In the genomic region with DNA sequence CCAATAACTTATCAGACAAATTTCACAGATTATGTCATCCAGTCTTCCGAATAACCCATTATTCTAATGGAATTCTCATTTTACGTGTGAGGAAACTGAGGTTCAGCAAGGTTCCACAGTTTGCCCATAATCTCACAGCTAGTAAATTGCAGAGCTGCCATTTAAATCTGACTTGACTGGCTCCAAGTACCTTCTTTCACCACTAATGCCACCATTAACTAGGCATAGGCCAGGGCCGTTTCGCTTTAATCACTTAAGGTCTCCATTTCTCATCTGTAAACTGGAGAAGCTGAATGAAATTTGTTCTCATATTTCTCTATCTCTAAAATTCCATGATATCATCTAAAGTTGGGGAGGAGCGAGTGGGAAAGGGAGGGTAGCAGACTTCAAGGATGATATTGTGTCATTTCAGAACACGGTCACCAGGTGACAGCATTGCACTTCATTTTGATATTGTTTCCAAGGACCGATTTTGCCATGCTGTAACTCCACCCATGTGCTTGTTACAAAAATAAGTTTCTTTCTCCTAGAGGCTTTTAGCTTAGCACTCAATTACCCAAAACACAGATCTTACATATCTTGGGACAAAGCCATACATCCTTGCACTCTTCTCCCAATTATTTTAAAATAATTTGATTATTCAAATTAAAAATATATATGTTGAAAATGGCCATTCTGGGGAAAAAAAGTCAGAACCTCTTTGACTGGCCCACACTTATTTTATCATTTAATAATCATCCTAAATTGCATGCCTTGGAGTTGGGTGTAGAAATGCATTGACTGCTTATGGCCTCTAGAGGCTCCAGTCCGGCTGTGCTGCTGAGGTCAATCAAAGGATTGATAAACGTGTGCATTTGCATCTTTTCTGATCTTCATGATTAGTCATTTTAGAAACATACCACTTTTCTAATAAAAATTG, we compare ENCODE assay signal across 8 cellular contexts.
DNase-seq lines count a peak whose midpoint lies in the region; ATAC-seq, FAIRE-seq and TF ChIP-seq lines count a peak whose summit lies in the region.

No MANE protein-coding gene starts in this region.

- no peak for TF ChIP-seq POLR2A in H54 (IDR thresholded peaks at IDR 0.05; ENCODE audit: low read depth, low read length)

- ATAC-seq in T-helper 17 cell = peak; percentile 45
- no peak for ATAC-seq in GM21381 (IDR thresholded peaks at IDR 0.05; ENCODE audit: unreplicated experiment)

- peaks cover 3% of the 10 kb centered on the region for H3K4me1 Mint-ChIP-seq in activated naive CD4-positive, alpha-beta T cell treated with anti-CD3 and anti-CD28 coated beads for 36 hours (ENCODE audit: low read depth)
- H3K4me1 Mint-ChIP-seq in T-helper 17 cell = no peaks in the 10 kb centered on the region

- intact Hi-C loops in activated naive CD4-positive, alpha-beta T cell treated with anti-CD3 and anti-CD28 coated beads for 36 hours (cut with micrococcal nuclease) = loop anchor here (1.0 to 5.0 kb wide), 5 partner anchors 33 to 818 kb away; partner anchors contain the start of gene ZBTB14

- H3K4me3 ChIP-seq in fibroblast of villous mesenchyme (ENCODE audit: low read depth, low read length) = no peak overlapping the region

- DNase-seq in activated naive CD4-positive, alpha-beta T cell treated with anti-CD3 and anti-CD28 coated beads for 36 hours = peak; percentile 34
- DNase-seq in activated naive CD4-positive, alpha-beta T cell treated with Interleukin-2 at 50 U/mL for 16 hours = no peak
- DNase-seq in H54 (ENCODE audit: insufficient read length, low spot score) = peak; percentile 18
- DNase-seq in NAMALWA (ENCODE audit: low spot score) = peak; percentile 54
- DNase-seq in T-helper 17 cell = no peak
- DNase-seq in fibroblast of villous mesenchyme (ENCODE audit: low read depth) = peak; percentile 12
- DNase-seq in renal cortical epithelial cell (ENCODE audit: low read depth) = peak; percentile 10

- CTCF ChIA-PET in activated naive CD4-positive, alpha-beta T cell treated with anti-CD3 and anti-CD28 coated beads for 36 hours (lab: Charles Lee) = interaction anchor here (1.0 to 1.4 kb wide), 6 partner anchors 14 to 172 kb away, joined by 3 to 6 read pairs (median 3); no protein-coding TSS in a partner anchor

- H3K4me3 Mint-ChIP-seq in activated naive CD4-positive, alpha-beta T cell treated with anti-CD3 and anti-CD28 coated beads for 36 hours = no peak overlapping the region
- H3K4me3 Mint-ChIP-seq in T-helper 17 cell = no peak overlapping the region

- no peaks in the 10 kb centered on the region for H3K9me3 Mint-ChIP-seq in activated naive CD4-positive, alpha-beta T cell treated with anti-CD3 and anti-CD28 coated beads for 36 hours

- FAIRE-seq in H54 (lab: Jason Lieb, UNC) = no peak

- no peaks in the 10 kb centered on the region for H3K9me3 ChIP-seq in T-helper 17 cell (ENCODE audit: control insufficient read depth, low read length, poor library complexity, severe bottlenecking)

- H3K27me3 Mint-ChIP-seq in activated naive CD4-positive, alpha-beta T cell treated with anti-CD3 and anti-CD28 coated beads for 36 hours (ENCODE audit: low read depth) = no peaks in the 10 kb centered on the region
- H3K27me3 Mint-ChIP-seq in T-helper 17 cell = peaks cover 24% of the 10 kb centered on the region

- no peaks in the 10 kb centered on the region for H3K36me3 Mint-ChIP-seq in activated naive CD4-positive, alpha-beta T cell treated with anti-CD3 and anti-CD28 coated beads for 36 hours (ENCODE audit: low read depth)
- H3K36me3 Mint-ChIP-seq in T-helper 17 cell (ENCODE audit: low read depth) = no peaks in the 10 kb centered on the region

- H3K27ac Mint-ChIP-seq in activated naive CD4-positive, alpha-beta T cell treated with anti-CD3 and anti-CD28 coated beads for 36 hours = no peak overlapping the region
- H3K27ac Mint-ChIP-seq in T-helper 17 cell = no peak overlapping the region

- peak; percentile 22 for TF ChIP-seq CTCF in fibroblast of villous mesenchyme (IDR thresholded peaks at IDR 0.05; ENCODE audit: insufficient read depth, low read depth, low read length)

Comparison
In these comparisons a context has a peak if more than half of its experiments do, and no peak if none do; other contexts are left out.
1. DNase-seq: peak in activated naive CD4-positive, alpha-beta T cell treated with anti-CD3 and anti-CD28 coated beads for 36 hours (single experiment), H54 (single experiment), NAMALWA (single experiment), fibroblast of villous mesenchyme (single experiment) and renal cortical epithelial cell (single experiment); none in activated naive CD4-positive, alpha-beta T cell treated with Interleukin-2 at 50 U/mL for 16 hours (single experiment) and T-helper 17 cell (0 of 3).